Comparison of ENCODE assay signal across 31 cellular contexts in the genomic region with DNA sequence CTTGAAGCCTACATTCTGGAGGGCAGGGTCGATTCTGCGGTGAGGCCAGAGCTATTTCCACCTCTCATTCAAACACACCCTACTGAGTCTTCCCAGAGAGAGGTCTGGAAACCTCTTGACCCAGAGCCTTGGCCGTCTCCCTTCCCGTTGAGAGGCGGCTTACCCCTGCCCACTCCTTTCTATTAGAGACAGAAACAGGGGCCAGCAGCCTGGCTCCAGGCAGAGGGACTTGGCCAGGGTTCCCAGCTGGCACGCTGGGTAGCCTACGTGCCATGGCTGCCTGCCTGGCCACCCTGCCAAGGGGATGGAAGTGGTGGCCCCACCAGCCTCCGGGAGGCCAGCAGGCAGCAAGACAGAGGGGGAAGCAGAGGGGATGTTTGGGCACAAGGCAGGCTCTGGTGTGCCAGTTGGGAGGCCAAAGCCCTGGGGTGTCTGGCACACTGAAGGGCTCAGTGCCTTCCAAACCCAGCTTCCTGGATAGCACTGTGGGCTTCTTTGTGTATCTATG. TPM values are rescaled to one million over a fixed set of nuclear protein-coding genes. Genes with fewer than 3 reads are reported as not detected.
DNase-seq lines count a peak whose midpoint lies in the region; ATAC-seq, FAIRE-seq and TF ChIP-seq lines count a peak whose summit lies in the region.
"Had no signal": no experiment of that assay in that cellular context is flagged by ENCODE, and none has a peak within 500 bp of the region (broad histone marks: within the 10 kb centered on the region; RNA-seq: fewer than 3 reads in every experiment).

No MANE protein-coding gene starts in this region.

- no peak overlapping the region for H3K18ac ChIP-seq in H1 (ENCODE audit: extremely low read depth, low read length)

- no peak for TF ChIP-seq EP300 in H1 (IDR thresholded peaks at IDR 0.05; ENCODE audit: borderline replicate concordance in 1 of 2, low read depth in 2 of 2, low read length in 2 of 2)

- H2BK12ac ChIP-seq in H1 (ENCODE audit: low read depth, low read length) = no peak overlapping the region

- H3K36me3 Mint-ChIP-seq in GM23338 (ENCODE audit: low read depth) = no peaks in the 10 kb centered on the region; the same call in 2 of the 3 replicates
- H3K36me3 Mint-ChIP-seq: memory B cell; naive thymus-derived CD4-positive, alpha-beta T cell had no signal

- H4K20me1 ChIP-seq in H1 (replicated peaks in 1 of 2; ENCODE audit: control insufficient read depth in 1 of 2, insufficient read depth in 2 of 2, low read length in 2 of 2) = no peaks in the 10 kb centered on the region
- no peaks in the 10 kb centered on the region for H4K20me1 ChIP-seq in GM23338 (replicated peaks; ENCODE audit: insufficient read depth)

- intact Hi-C loops in psoas muscle (cut with DNase I) = loop anchor here in 1 of 2 donors (10.0 kb wide), 1 partner anchor 145 kb away; no protein-coding TSS in a partner anchor

- H2BK20ac ChIP-seq in H1 (ENCODE audit: low read length) = no peak overlapping the region

- H3K9me3 Mint-ChIP-seq in GM23338 = no peaks in the 10 kb centered on the region; the same call in 2 of the 3 replicates
- H3K9me3 Mint-ChIP-seq: memory B cell had no signal

- H3K56ac ChIP-seq in H1 (replicated peaks; ENCODE audit: insufficient read length, low read depth, low read length) = no peak overlapping the region

- H3K9ac ChIP-seq in H1 (replicated peaks in 1 of 4; ENCODE audit: extremely low read depth in 1 of 4, low read depth in 3 of 4, low read length in 3 of 4) = no peak overlapping the region

- no peak for TF ChIP-seq CTCF in H1 (IDR thresholded peaks at IDR 0.05; ENCODE audit: control extremely low read depth in 1 of 3, insufficient read depth in 1 of 3, low read depth in 1 of 3, low read length in 3 of 3)
- no peak for TF ChIP-seq CTCF in psoas muscle (IDR thresholded peaks at IDR 0.05)
- TF ChIP-seq CTCF in GM23338 (conservative IDR thresholded peaks at IDR 0.05; ENCODE audit: low read depth in 2 of 2) = no peak

- peaks cover under 1% of the 10 kb centered on the region; the same call in 1 of the 2 replicates for H3K23me2 ChIP-seq in H1 (ENCODE audit: low read depth, low read length)

- H3K27ac Mint-ChIP-seq in GM23338 = no peak overlapping the region
- H3K27ac Mint-ChIP-seq: activated CD8-positive, alpha-beta T cell treated with anti-CD3 and anti-CD28 coated beads, Interleukin-2, amount 10 ng/mL, durations not matched to agents 7 days and 5 days; memory B cell had no signal

- H3K27me3 Mint-ChIP-seq in GM23338 (ENCODE audit: insufficient read depth, low read depth, poor library complexity) = peaks cover 46% of the 10 kb centered on the region

- H4K91ac ChIP-seq in H1 (replicated peaks; ENCODE audit: insufficient read length, low read length) = no peak overlapping the region

- H3K4me1 ChIP-seq in H1 (replicated peaks in 1 of 4; ENCODE audit: control insufficient read depth in 3 of 4, insufficient read depth in 4 of 4, low read length in 3 of 4) (peaks cover 0 to 15% (median 9%) of the 10 kb centered on the region in 4 experiments; a peak in 5 of 7 replicates), psoas muscle (peaks cover 13% of the 10 kb centered on the region), GM23338 (ENCODE audit: insufficient read depth) (peaks cover 15% of the 10 kb centered on the region)

- no peak overlapping the region for H3K4ac ChIP-seq in H1 (replicated peaks; ENCODE audit: insufficient read length, low read depth, low read length)

- 91% methylated on average over 8 of the region's 8 CpGs; no CpG with 5 or more reads in 1 of the 2 experiments for WGBS in H1 (ENCODE audit: extremely low coverage in 1 of 2, insufficient coverage in 1 of 2, insufficient read length in 1 of 2, insufficient replicate concordance in 2 of 2, low coverage in 1 of 2, low lambda C conversion rate in 2 of 2, missing lambda C conversion rate in 1 of 2), 2 experiments
- WGBS in psoas muscle, 3 donors = 15 to 26% (median 23%) methylated on average over 8 of the region's 8 CpGs

- POLR2A ChIA-PET in H1 (lab: Charles Lee; ENCODE audit: partially characterized antibody) = interaction anchor here (0.9 to 7.8 kb wide), 3 partner anchors 14 to 44 kb away, joined by 3 to 92 read pairs (median 6); partner anchors contain the start of gene RPL19

- H3K9me3 ChIP-seq in MG63 (no peaks in the 10 kb centered on the region), H1 (ENCODE audit: insufficient read depth in 2 of 2, low read depth in 1 of 2, low read length in 1 of 2) (no peaks in the 10 kb centered on the region), psoas muscle (no peaks in the 10 kb centered on the region)
- H3K9me3 ChIP-seq: adrenal gland, ovary had no signal

- H4K5ac ChIP-seq in H1 (ENCODE audit: insufficient read length, low read depth, low read length) = no peak overlapping the region

- H4K8ac ChIP-seq in H1 (ENCODE audit: extremely low read depth, insufficient read depth, low read length) = peak overlapping the region; percentile 32; the same call in 1 of the 2 replicates

- H3K27ac ChIP-seq in H1 (ENCODE audit: low read depth, low read length) (no peak overlapping the region), psoas muscle (peak overlapping the region; percentile 55), GM23338 (ENCODE audit: low read depth) (no peak overlapping the region)
- H3K27ac ChIP-seq: adrenal gland, C4-2B, cardiac muscle cell, HL-60, ovary had no signal

- H3K4me3 ChIP-seq in MG63 (no peak overlapping the region), H1 (ENCODE audit: extremely low read depth in 1 of 4, insufficient read depth in 2 of 4, low read depth in 3 of 4, low read length in 4 of 4) (no peak overlapping the region), psoas muscle (no peak overlapping the region), GM23338 (no peak overlapping the region)
- H3K4me3 ChIP-seq: adrenal gland, cardiac muscle cell, ovary had no signal

- H3K27me3 ChIP-seq in MG63 (no peaks in the 10 kb centered on the region), H1 (replicated peaks in 1 of 4; ENCODE audit: control insufficient read depth in 3 of 4, extremely low read depth in 1 of 4, insufficient read depth in 3 of 4, low read length in 3 of 4) (peaks cover 6 to 35% (median 27%) of the 10 kb centered on the region in 4 experiments), psoas muscle (ENCODE audit: insufficient read depth in 3 of 3, low read length in 2 of 3) (peaks cover 0 to 3% (median 0%) of the 10 kb centered on the region in 3 donors), GM23338 (ENCODE audit: insufficient read depth) (peaks cover 44% of the 10 kb centered on the region)
- H3K27me3 ChIP-seq: ovary had no signal

- H3K79me2 ChIP-seq in H1 (ENCODE audit: control insufficient read depth in 1 of 2, insufficient read depth in 2 of 2, low read length in 2 of 2) (no peaks in the 10 kb centered on the region), GM23338 (replicated peaks; ENCODE audit: insufficient read depth) (no peaks in the 10 kb centered on the region)

- H3K4me2 ChIP-seq in H1 (ENCODE audit: insufficient read depth in 1 of 2, low read depth in 2 of 2, low read length in 2 of 2) (no peak overlapping the region), GM23338 (no peak overlapping the region)

- 0 out of 2 replicates have a peak, but pooled peaks cover 8% of the 10 kb centered on the region for H3F3A ChIP-seq in GM23338 (replicated peaks; ENCODE audit: low read depth)

- no peak overlapping the region for H2BK120ac ChIP-seq in H1 (replicated peaks; ENCODE audit: low read depth, low read length)

- DNase-seq in MG63 (peak; percentile 99), H1 (ENCODE audit: low read depth in 1 of 2, low spot score in 2 of 2) (no peak), islet precursor cell (peak; percentile 54), psoas muscle (peak in 1 of 2 donors; percentile 75), GM23338 (ENCODE audit: low spot score) (no peak), NCI-H526 treated with DMSO at 0.1 percent for 48 hours (lab: John Stamatoyannopoulos, UW) (no peak), H4 (ENCODE audit: low spot score) (no peak), HuH-7.5 (ENCODE audit: low spot score) (no peak)
- DNase-seq: activated CD8-positive, alpha-beta T cell treated with anti-CD3 and anti-CD28 coated beads, Interleukin-2, amount 10 ng/mL, durations not matched to agents 7 days and 5 days; activated naive CD4-positive, alpha-beta T cell; activated T-cell treated with anti-CD3 and anti-CD28 coated beads, Interleukin-2, amount 50 U/mL, for 1 hour; adrenal gland; foreskin fibroblast; IMR-90; naive thymus-derived CD4-positive, alpha-beta T cell; NCI-H1436; NCI-H82; ovary; SHP77 treated with DMSO at 0.1 percent for 48 hours had no signal

- H3K4me3 Mint-ChIP-seq in GM23338 = no peak overlapping the region
- H3K4me3 Mint-ChIP-seq: activated CD8-positive, alpha-beta T cell treated with anti-CD3 and anti-CD28 coated beads, Interleukin-2, amount 10 ng/mL, durations not matched to agents 7 days and 5 days; memory B cell; naive thymus-derived CD4-positive, alpha-beta T cell had no signal

- H2AFZ ChIP-seq in H1 (ENCODE audit: low read length) = no peak overlapping the region
- no peak overlapping the region for H2AFZ ChIP-seq in GM23338

- H2BK5ac ChIP-seq in H1 (ENCODE audit: low read depth, low read length) = no peak overlapping the region

- no peaks in the 10 kb centered on the region for H3K36me3 ChIP-seq in MG63
- no peaks in the 10 kb centered on the region; a peak in 1 of 8 replicates for H3K36me3 ChIP-seq in H1 (ENCODE audit: control insufficient read depth in 2 of 4, insufficient read depth in 4 of 4, low read length in 3 of 4)
- H3K36me3 ChIP-seq in psoas muscle (ENCODE audit: insufficient read depth in 1 of 2, low read depth in 1 of 2) = no peaks in the 10 kb centered on the region
- H3K36me3 ChIP-seq in GM23338 (ENCODE audit: insufficient read depth) = no peaks in the 10 kb centered on the region
- H3K36me3 ChIP-seq: adrenal gland, cardiac muscle cell, ovary had no signal

- H3K4me1 Mint-ChIP-seq in GM23338 = peaks cover 17% of the 10 kb centered on the region

- no peak overlapping the region for H2AK5ac ChIP-seq in H1 (ENCODE audit: low read depth, low read length)

- no peak for FAIRE-seq in H1 (lab: Jason Lieb, UNC)
- FAIRE-seq: GM19239, keratinocyte, urothelium cell line had no signal

- no peak overlapping the region for H2BK15ac ChIP-seq in H1 (ENCODE audit: low read length)

- H3K23ac ChIP-seq in H1 (ENCODE audit: insufficient read length) = no peak overlapping the region

- no peak overlapping the region for H3K14ac ChIP-seq in H1 (ENCODE audit: insufficient read length)

- H3K9me2 ChIP-seq in GM23338 (ENCODE audit: insufficient read depth) = no peaks in the 10 kb centered on the region

- CTCF ChIA-PET in H1 (lab: Charles Lee; ENCODE audit: partially characterized antibody) = interaction anchor here (1.5 to 24.1 kb wide), 4 partner anchors 9 to 54 kb away, joined by 3 to 982 read pairs (median 18); partner anchors contain the start of gene ARL5C

- ATAC-seq in psoas muscle (peak; percentile 67 to 82 (median 79)), GM23338 (no peak)
- ATAC-seq: activated CD4-positive, CD25-positive, alpha-beta regulatory T cell treated with anti-CD3 and anti-CD28 coated beads, Interleukin-2, amount 50 U/mL, for 24 hours; activated CD8-positive, alpha-beta T cell treated with anti-CD3 and anti-CD28 coated beads, Interleukin-2, amount 10 ng/mL, durations not matched to agents 7 days and 5 days; naive thymus-derived CD4-positive, alpha-beta T cell had no signal

- TF ChIP-seq RAD21 in H1 (IDR thresholded peaks at IDR 0.05 in 1 of 2, conservative IDR thresholded peaks at IDR 0.05 in 1 of 2; ENCODE audit: low read depth in 2 of 2, low read length in 2 of 2) = no peak

- no peaks in the 10 kb centered on the region for H3K79me1 ChIP-seq in H1 (ENCODE audit: low read depth, low read length)

- no peak for TF ChIP-seq POLR2A in H1 (IDR thresholded peaks at IDR 0.05; ENCODE audit: control extremely low read depth in 1 of 2, low read depth in 2 of 2, low read length in 2 of 2)

RNA-seq across cellular contexts. Expression of gene STAC2, which starts 6.0 kb away (rescaled TPM):
- total RNA-seq in MG63 (2014; rRNA removed; shearing (Covaris generic); ENCODE audit: low replicate concordance) = not detected in 2 replicates
- 5.4 and 6.0 TPM in 2 replicates for total RNA-seq in H1 (2021; fragmentation: NEBNext Ultra II Directional; extraction: Animal tissue kit (Norgen Biotek cat#: 25700))
- 1.5 and 2.5 TPM in 2 replicates for polyA plus RNA-seq in H1 (2011; rRNA removed)
- polyA plus RNA-seq in H1 (2011; cell fraction: cytosol; rRNA removed) = 1.7 TPM
- polyA plus RNA-seq in H1 (2011; cell fraction: nucleus; rRNA removed) = 3.9 TPM
- 4.2 to 6.3 TPM (median 5.2 TPM) in 4 replicates for polyA plus RNA-seq in H1 (2012, experiment 1 of 2)
- 5.2 TPM for polyA plus RNA-seq in H1 (2012, experiment 2 of 2)
- polyA plus RNA-seq in H1 (2013, experiment 1 of 2) = 4.3 TPM
- 4.7 TPM for polyA plus RNA-seq in H1 (2013, experiment 2 of 2)
- polyA minus RNA-seq in H1 (2011; rRNA and poly(A)+ RNA removed) = 1.2 and 1.7 TPM in 2 replicates
- polyA minus RNA-seq in H1 (2011; cell fraction: cytosol; rRNA and poly(A)+ RNA removed) = 1.5 TPM
- polyA minus RNA-seq in H1 (2011; cell fraction: nucleus; rRNA and poly(A)+ RNA removed) = 1.1 TPM
- total RNA-seq in psoas muscle = 1 to 10 TPM in 1 of 4 donors, under 1 TPM in 2, not detected in 1; 0.07 to 1.2 (median 0.38) TPM
- polyA plus RNA-seq in psoas muscle = under 1 TPM; 0.13 to 0.35 (median 0.29) TPM
- total RNA-seq in GM23338 (2014; rRNA removed; shearing (Covaris generic)) = 1.7 and 3.1 TPM in 2 replicates
- polyA plus RNA-seq in GM23338 (2016; fragmentation: Nextera tagmentation; extraction: Ambion mirVana) = 1.9 and 2.0 TPM in 2 replicates
- 0.04 TPM in 1 of 2 replicates, not detected in the other for total RNA-seq in H4 (2014; rRNA removed; shearing (Covaris generic))
- total RNA-seq: activated CD8-positive, alpha-beta T cell treated with anti-CD3 and anti-CD28 coated beads, Interleukin-2, amount 10 ng/mL, durations not matched to agents 7 days and 5 days; epithelial cell of proximal tubule; IMR-90; naive thymus-derived CD4-positive, alpha-beta T cell had no signal
- polyA plus RNA-seq: keratinocyte; naive thymus-derived CD4-positive, alpha-beta T cell had no signal

RNA-seq across cellular contexts. Expression of gene RPL19, which starts 19.6 kb away (rescaled TPM):
- 4,123 and 4,721 TPM in 2 replicates for total RNA-seq in MG63 (2014; rRNA removed; shearing (Covaris generic); ENCODE audit: low replicate concordance)
- total RNA-seq in H1 (2021; fragmentation: NEBNext Ultra II Directional; extraction: Animal tissue kit (Norgen Biotek cat#: 25700)) = 2,182 and 2,219 TPM in 2 replicates
- polyA plus RNA-seq in H1 (2011; rRNA removed) = 1,992 and 2,108 TPM in 2 replicates
- 3,481 TPM for polyA plus RNA-seq in H1 (2011; cell fraction: cytosol; rRNA removed)
- polyA plus RNA-seq in H1 (2011; cell fraction: nucleus; rRNA removed) = 2,043 TPM
- 1,394 to 2,903 TPM (median 2,742 TPM) in 4 replicates for polyA plus RNA-seq in H1 (2012, experiment 1 of 2)
- 1,232 TPM for polyA plus RNA-seq in H1 (2012, experiment 2 of 2)
- polyA plus RNA-seq in H1 (2013, experiment 1 of 2) = 2,492 TPM
- polyA plus RNA-seq in H1 (2013, experiment 2 of 2) = 2,408 TPM
- polyA minus RNA-seq in H1 (2011; rRNA and poly(A)+ RNA removed) = 605 and 718 TPM in 2 replicates
- 697 TPM for polyA minus RNA-seq in H1 (2011; cell fraction: cytosol; rRNA and poly(A)+ RNA removed)
- 464 TPM for polyA minus RNA-seq in H1 (2011; cell fraction: nucleus; rRNA and poly(A)+ RNA removed)
- 1,000 to 10,000 TPM; 1,146 to 1,520 (median 1,371) TPM for total RNA-seq in psoas muscle
- polyA plus RNA-seq in psoas muscle = 1,000 to 10,000 TPM; 2,244 to 3,039 (median 2,565) TPM
- total RNA-seq in GM23338 (2014; rRNA removed; shearing (Covaris generic)) = 1,594 and 1,843 TPM in 2 replicates
- 2,627 and 2,838 TPM in 2 replicates for polyA plus RNA-seq in GM23338 (2016; fragmentation: Nextera tagmentation; extraction: Ambion mirVana)
- 3,244 and 3,867 TPM in 2 replicates for total RNA-seq in H4 (2014; rRNA removed; shearing (Covaris generic))

RNA-seq across cellular contexts. Expression of gene CACNB1, which starts 22.2 kb away (rescaled TPM):
- 2.2 and 2.4 TPM in 2 replicates for total RNA-seq in MG63 (2014; rRNA removed; shearing (Covaris generic); ENCODE audit: low replicate concordance)
- 15.1 and 17.8 TPM in 2 replicates for total RNA-seq in H1 (2021; fragmentation: NEBNext Ultra II Directional; extraction: Animal tissue kit (Norgen Biotek cat#: 25700))
- 7.2 and 10.6 TPM in 2 replicates for polyA plus RNA-seq in H1 (2011; rRNA removed)
- polyA plus RNA-seq in H1 (2011; cell fraction: cytosol; rRNA removed) = 7.7 TPM
- polyA plus RNA-seq in H1 (2011; cell fraction: nucleus; rRNA removed) = 43.5 TPM
- 11.9 to 16.4 TPM (median 14.1 TPM) in 4 replicates for polyA plus RNA-seq in H1 (2012, experiment 1 of 2)
- 12.9 TPM for polyA plus RNA-seq in H1 (2012, experiment 2 of 2)
- polyA plus RNA-seq in H1 (2013, experiment 1 of 2) = 7.2 TPM
- 7.1 TPM for polyA plus RNA-seq in H1 (2013, experiment 2 of 2)
- 15.8 and 25.4 TPM in 2 replicates for polyA minus RNA-seq in H1 (2011; rRNA and poly(A)+ RNA removed)
- 8.0 TPM for polyA minus RNA-seq in H1 (2011; cell fraction: cytosol; rRNA and poly(A)+ RNA removed)
- 18.6 TPM for polyA minus RNA-seq in H1 (2011; cell fraction: nucleus; rRNA and poly(A)+ RNA removed)
- total RNA-seq in psoas muscle = 100 to 1,000 TPM; 209 to 274 (median 226) TPM
- 100 to 1,000 TPM in 2 of 3 donors, 10 to 100 TPM in 1; 88.2 to 196 (median 149) TPM for polyA plus RNA-seq in psoas muscle
- total RNA-seq in GM23338 (2014; rRNA removed; shearing (Covaris generic)) = 12.5 and 13.1 TPM in 2 replicates
- 7.8 and 8.4 TPM in 2 replicates for polyA plus RNA-seq in GM23338 (2016; fragmentation: Nextera tagmentation; extraction: Ambion mirVana)
- total RNA-seq in H4 (2014; rRNA removed; shearing (Covaris generic)) = 1.0 and 3.9 TPM in 2 replicates

RNA-seq across cellular contexts. Expression of gene ARL5C, which starts 53.7 kb away (rescaled TPM):
- total RNA-seq in MG63 (2014; rRNA removed; shearing (Covaris generic); ENCODE audit: low replicate concordance) = not detected in 2 replicates
- total RNA-seq in H1 (2021; fragmentation: NEBNext Ultra II Directional; extraction: Animal tissue kit (Norgen Biotek cat#: 25700)) = not detected in 2 replicates
- not detected in 2 replicates for polyA plus RNA-seq in H1 (2011; rRNA removed)
- polyA plus RNA-seq in H1 (2011; cell fraction: cytosol; rRNA removed) = not detected
- polyA plus RNA-seq in H1 (2011; cell fraction: nucleus; rRNA removed) = not detected
- polyA plus RNA-seq in H1 (2012, experiment 1 of 2) = 0.10 TPM in 1 of 4 replicates, not detected in the others
- not detected for polyA plus RNA-seq in H1 (2012, experiment 2 of 2)
- not detected for polyA plus RNA-seq in H1 (2013, experiment 1 of 2)
- not detected for polyA plus RNA-seq in H1 (2013, experiment 2 of 2)
- 0.06 TPM in 1 of 2 replicates, not detected in the other for polyA minus RNA-seq in H1 (2011; rRNA and poly(A)+ RNA removed)
- not detected for polyA minus RNA-seq in H1 (2011; cell fraction: cytosol; rRNA and poly(A)+ RNA removed)
- polyA minus RNA-seq in H1 (2011; cell fraction: nucleus; rRNA and poly(A)+ RNA removed) = not detected
- total RNA-seq in psoas muscle = 1 to 10 TPM in 1 of 4 donors, under 1 TPM in 2, not detected in 1; 0.15 to 1.0 (median 0.15) TPM
- polyA plus RNA-seq in psoas muscle = not detected
- total RNA-seq in GM23338 (2014; rRNA removed; shearing (Covaris generic)) = not detected in 2 replicates
- polyA plus RNA-seq in GM23338 (2016; fragmentation: Nextera tagmentation; extraction: Ambion mirVana) = not detected in 2 replicates
- total RNA-seq in H4 (2014; rRNA removed; shearing (Covaris generic)) = not detected in 2 replicates
- total RNA-seq: activated CD8-positive, alpha-beta T cell treated with anti-CD3 and anti-CD28 coated beads, Interleukin-2, amount 10 ng/mL, durations not matched to agents 7 days and 5 days; adrenal gland; Daoy; epithelial cell of proximal tubule; IMR-90; M059J; ovary; subcutaneous adipose tissue had no signal
- polyA plus RNA-seq: adrenal gland, cardiac muscle cell, IMR-90, keratinocyte, ovary had no signal

Comparison
In these comparisons a context has a peak if more than half of its experiments do, and no peak if none do; other contexts are left out.
1. DNase-seq: peak in MG63 (single experiment) and islet precursor cell (single experiment); none in H1 (0 of 2), GM23338 (single experiment), NCI-H526 treated with DMSO at 0.1 percent for 48 hours (single experiment), H4 (single experiment) and HuH-7.5 (single experiment).
2. RNA of gene CACNB1, which starts 22.2 kb away (total RNA-seq): 209 to 274 TPM in psoas muscle; 15.1 to 17.8 TPM in H1, 12.5 to 13.1 TPM in GM23338, 1.0 to 3.9 TPM in H4 and 2.2 to 2.4 TPM in MG63; every median in the first group is over 10 times any median in the second.